Comparison of ENCODE assay signal across 8 cellular contexts in genomic region chr5:56480305-56481146, GRCh38.
DNase-seq lines count a peak whose midpoint lies in the region; ATAC-seq and TF ChIP-seq lines count a peak whose summit lies in the region.

No MANE protein-coding gene starts in this region.

- peaks cover 24% of the 10 kb centered on the region for H3K4me1 Mint-ChIP-seq in WTC11
- peaks cover 17% of the 10 kb centered on the region for H3K4me1 Mint-ChIP-seq in endodermal cell
- H3K4me1 Mint-ChIP-seq in stimulated activated naive CD8-positive, alpha-beta T cell treated with anti-CD3 and anti-CD28 coated beads, Interleukin-15, Interleukin-2, amounts not matched to agents 100 ng/mL and 50 ng/mL, for 24 hours (ENCODE audit: low read depth) = peaks cover 42% of the 10 kb centered on the region

- peak; percentile 32 for DNase-seq in GM06990 (ENCODE audit: extremely low read depth, insufficient read length)
- peak; percentile 56 for DNase-seq in WTC11 (ENCODE audit: low spot score)
- peak; percentile 83 for DNase-seq in endodermal cell
- no peak for DNase-seq in lung (ENCODE audit: low spot score)
- DNase-seq in activated CD4-positive, CD25-positive, alpha-beta regulatory T cell (lab: John Stamatoyannopoulos, UW) = no peak

- POLR2A ChIA-PET in WTC11 (lab: Charles Lee) = interaction anchor here (0.6 to 0.8 kb wide), 2 partner anchors 18 to 85 kb away, joined by 3 read pairs; no protein-coding TSS in a partner anchor

- H3K9me3 ChIP-seq in endodermal cell (ENCODE audit: control insufficient read depth, low read length) (peaks cover 6% of the 10 kb centered on the region), lung (ENCODE audit: control insufficient read depth in 2 of 2, insufficient read depth in 1 of 2, low read length in 1 of 2) (peaks cover 0 to 1% of the 10 kb centered on the region in 2 donors)

- peaks cover 45% of the 10 kb centered on the region for H3K27me3 Mint-ChIP-seq in WTC11 (ENCODE audit: low read depth)
- peaks cover 24% of the 10 kb centered on the region for H3K27me3 Mint-ChIP-seq in endodermal cell (ENCODE audit: insufficient read depth)
- H3K27me3 Mint-ChIP-seq in stimulated activated naive CD8-positive, alpha-beta T cell treated with anti-CD3 and anti-CD28 coated beads, Interleukin-15, Interleukin-2, amounts not matched to agents 100 ng/mL and 50 ng/mL, for 24 hours = peaks cover 12% of the 10 kb centered on the region

- H3K4me3 ChIP-seq in GM06990 (replicated peaks; ENCODE audit: low read depth, low read length) (peak overlapping the region; percentile 56), endodermal cell (ENCODE audit: low read length) (peak overlapping the region; percentile 76), lung (peak overlapping the region; percentile 47)

- H3K9ac ChIP-seq in endodermal cell (ENCODE audit: extremely low read depth, low read length, poor library complexity, severe bottlenecking) = peak overlapping the region; percentile 7

- ATAC-seq in HG03039 (IDR thresholded peaks at IDR 0.05; ENCODE audit: unreplicated experiment) (peak; percentile 4), WTC11 (peak; percentile 64), lung (ENCODE audit: insufficient read depth, low FRiP score) (peak; percentile 65), HG02973 (IDR thresholded peaks at IDR 0.05; ENCODE audit: unreplicated experiment) (no peak)

- H3K36me3 Mint-ChIP-seq in WTC11 (no peaks in the 10 kb centered on the region), endodermal cell (ENCODE audit: low read depth) (no peaks in the 10 kb centered on the region)
- H3K36me3 Mint-ChIP-seq in stimulated activated naive CD8-positive, alpha-beta T cell treated with anti-CD3 and anti-CD28 coated beads, Interleukin-15, Interleukin-2, amounts not matched to agents 100 ng/mL and 50 ng/mL, for 24 hours (ENCODE audit: low read depth) = no peaks in the 10 kb centered on the region

- H3K36me3 ChIP-seq in GM06990 (ENCODE audit: control insufficient read depth, insufficient read depth, low read length) (no peaks in the 10 kb centered on the region), endodermal cell (ENCODE audit: control insufficient read depth, insufficient read depth, low read length) (no peaks in the 10 kb centered on the region), lung (ENCODE audit: control insufficient read depth in 2 of 2, insufficient read depth in 2 of 2, low read length in 2 of 2) (no peaks in the 10 kb centered on the region)

- H3K4me1 ChIP-seq in endodermal cell (ENCODE audit: control insufficient read depth, insufficient read depth, low read length) (peaks cover 5% of the 10 kb centered on the region), lung (ENCODE audit: control insufficient read depth in 2 of 2, insufficient read depth in 2 of 2, low read length in 2 of 2) (peaks cover 0 to 2% of the 10 kb centered on the region in 2 donors)

- no peaks in the 10 kb centered on the region for H3K27me3 ChIP-seq in GM06990 (replicated peaks; ENCODE audit: control insufficient read depth, insufficient read depth, low read length)
- no peaks in the 10 kb centered on the region for H3K27me3 ChIP-seq in endodermal cell (ENCODE audit: control insufficient read depth, insufficient read depth, low read length, poor library complexity, severe bottlenecking)
- no peaks in the 10 kb centered on the region for H3K27me3 ChIP-seq in lung (ENCODE audit: control insufficient read depth, insufficient read depth)

- WGBS in endodermal cell (ENCODE audit: insufficient coverage in 1 of 2, insufficient read length in 1 of 2), 2 experiments = 5 to 14% methylated on average over 19 to 50 of the region's 51 CpGs
- WGBS in lung, 2 donors = 10 to 19% methylated on average over 34 to 51 of the region's 51 CpGs

- peak overlapping the region; percentile 71 for H3K4me3 Mint-ChIP-seq in WTC11
- peak overlapping the region; percentile 61 for H3K4me3 Mint-ChIP-seq in endodermal cell
- H3K4me3 Mint-ChIP-seq in stimulated activated naive CD8-positive, alpha-beta T cell treated with anti-CD3 and anti-CD28 coated beads, Interleukin-15, Interleukin-2, amounts not matched to agents 100 ng/mL and 50 ng/mL, for 24 hours = peak overlapping the region; percentile 80

- no peak for TF ChIP-seq CTCF in GM06990 (IDR thresholded peaks at IDR 0.05; ENCODE audit: insufficient read depth, low read length, poor library complexity, severe bottlenecking)
- no peak for TF ChIP-seq CTCF in WTC11 (IDR thresholded peaks at IDR 0.05)
- TF ChIP-seq CTCF in endodermal cell (conservative IDR thresholded peaks at IDR 0.05) = no peak
- no peak for TF ChIP-seq CTCF in lung (IDR thresholded peaks at IDR 0.05; ENCODE audit: control extremely low read depth, extremely low read depth)

- H3K9me3 Mint-ChIP-seq in WTC11 (peaks cover 7% of the 10 kb centered on the region), endodermal cell (peaks cover 4% of the 10 kb centered on the region)
- no peaks in the 10 kb centered on the region for H3K9me3 Mint-ChIP-seq in stimulated activated naive CD8-positive, alpha-beta T cell treated with anti-CD3 and anti-CD28 coated beads, Interleukin-15, Interleukin-2, amounts not matched to agents 100 ng/mL and 50 ng/mL, for 24 hours

- peak overlapping the region; percentile 56 for H3K27ac ChIP-seq in endodermal cell (ENCODE audit: low read depth, low read length)
- peak overlapping the region; percentile 70 to 90 for H3K27ac ChIP-seq in lung (ENCODE audit: low read depth in 1 of 2, low read length in 1 of 2)

- H3K27ac Mint-ChIP-seq in WTC11 (no peak overlapping the region), endodermal cell (peak overlapping the region; percentile 1)
- H3K27ac Mint-ChIP-seq in stimulated activated naive CD8-positive, alpha-beta T cell treated with anti-CD3 and anti-CD28 coated beads, Interleukin-15, Interleukin-2, amounts not matched to agents 100 ng/mL and 50 ng/mL, for 24 hours = peak overlapping the region; percentile 81

- CTCF ChIA-PET in WTC11 (lab: Charles Lee) = interaction anchor here (0.6 to 1.9 kb wide), 10 partner anchors 147 to 615 kb away, joined by 3 to 10 read pairs (median 3); no protein-coding TSS in a partner anchor

TF ChIP-seq in WTC11, 78 proteins besides CTCF, POLR2A, EP300 and RAD21:
- TF ChIP-seq MAX (CRISPR knock-in tag; IDR thresholded peaks at IDR 0.05) (0 out of 2 replicates have a peak, but pooled peaks have one; percentile 15), USF2 (CRISPR knock-in tag; IDR thresholded peaks at IDR 0.05) (peak; percentile 9; the same call in 1 of the 2 replicates), ETV6 (CRISPR knock-in tag; IDR thresholded peaks at IDR 0.05) (0 out of 2 replicates have a peak, but pooled peaks have one; percentile 26), NFE2L1 (CRISPR knock-in tag; IDR thresholded peaks at IDR 0.05) (no peak), CDX4 (CRISPR knock-in tag; IDR thresholded peaks at IDR 0.05; ENCODE audit: borderline replicate concordance) (no peak), USF1 (CRISPR knock-in tag; IDR thresholded peaks at IDR 0.05) (0 out of 2 replicates have a peak, but pooled peaks have one; percentile 25), FOXK1 (CRISPR knock-in tag; IDR thresholded peaks at IDR 0.05) (0 out of 2 replicates have a peak, but pooled peaks have one; percentile 28)

Comparison
In these comparisons a context has a peak if more than half of its experiments do, and no peak if none do; other contexts are left out.
1. DNase-seq: peak in GM06990 (single experiment), WTC11 (single experiment) and endodermal cell (single experiment); none in lung (single experiment) and activated CD4-positive, CD25-positive, alpha-beta regulatory T cell (0 of 4).
2. Peak in every context shown above with its lines, with median percentiles within 50 percentile points of each other: H3K4me3 ChIP-seq and H3K4me3 Mint-ChIP-seq.